19 cellular contexts compared by ENCODE assay signal in genomic region chr12:50239355-50239891, GRCh38.
"Had no signal": no experiment of that assay in that cellular context is flagged by ENCODE, and none has a peak within 500 bp of the region (broad histone marks: within the 10 kb centered on the region; RNA-seq: fewer than 3 reads in every experiment).

No MANE protein-coding gene starts in this region.

- H3K4me2 ChIP-seq: SK-N-SH, smooth muscle cell had no signal

- FAIRE-seq: pancreas, TTC549 had no signal

- H3K27ac ChIP-seq: neutrophil, pancreas, right lobe of liver had no signal

- H3K36me3 ChIP-seq: neutrophil, right lobe of liver, tibial nerve had no signal

- DNase-seq: activated CD4-positive, alpha-beta T cell treated with anti-CD3 and anti-CD28 coated beads for 36 hours; activated CD4-positive, alpha-beta T cell treated with anti-CD3 and anti-CD28 coated beads, Interleukin-2, amount 50 U/mL, for 48 hours; activated gamma-delta T cell; adrenal gland; effector memory CD8-positive, alpha-beta T cell; foreskin melanocyte; kidney glomerular epithelial cell; mesendoderm; natural killer cell; pancreas; right lobe of liver; SK-N-SH; stimulated activated CD4-positive, alpha-beta T cell treated with anti-CD3 and anti-CD28 coated beads, Interleukin-4, amount 100 ng/mL, for 1 hour had no signal

- H3K4me3 ChIP-seq: adrenal gland, pancreas, right lobe of liver, smooth muscle cell, tibial nerve had no signal

- H3K9ac ChIP-seq: SK-N-SH had no signal

- H3K27me3 ChIP-seq: adrenal gland, neutrophil, pancreas, right lobe of liver, tibial nerve had no signal

- H3K9me3 ChIP-seq: adrenal gland, neutrophil, pancreas, right lobe of liver, SK-N-SH, tibial nerve had no signal

- ATAC-seq: activated CD4-positive, alpha-beta T cell treated with anti-CD3 and anti-CD28 coated beads for 36 hours; activated naive CD4-positive, alpha-beta T cell treated with anti-CD3 and anti-CD28 coated beads, Interleukin-2, amount 50 U/mL, for 72 hours; effector memory CD8-positive, alpha-beta T cell; natural killer cell; pancreas; right lobe of liver; WTC11 had no signal
